ENCODE assay signal across 8 cellular contexts in the genomic region with DNA sequence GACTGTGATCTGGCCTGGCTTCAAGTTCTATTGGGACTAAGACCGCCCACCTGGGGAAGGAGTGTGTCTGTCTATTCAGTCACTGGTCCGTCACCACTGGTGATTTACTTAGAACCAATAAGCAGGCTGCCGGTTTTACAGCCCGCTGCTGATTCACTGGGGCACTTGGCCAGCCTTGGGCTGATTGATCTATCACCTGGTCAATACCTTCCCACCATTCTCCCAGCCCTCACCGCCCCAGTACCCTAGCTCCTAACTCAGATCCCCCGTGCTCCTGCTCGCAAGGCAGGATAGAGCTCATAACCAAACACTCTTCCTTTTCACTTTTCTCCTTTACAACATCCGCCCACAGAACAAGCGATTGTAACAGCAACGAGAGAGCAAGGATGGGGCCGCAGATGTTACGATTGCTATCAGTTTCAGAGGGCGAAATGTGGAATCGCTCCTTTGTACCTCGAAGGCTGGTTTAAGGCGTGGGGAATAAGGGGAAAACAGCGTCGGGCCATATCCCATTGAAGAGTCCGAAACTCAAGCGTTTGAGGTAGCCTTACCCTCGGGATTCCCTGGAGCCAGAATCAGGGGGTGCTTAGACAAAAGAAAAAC. TPM values are rescaled to one million over a fixed set of nuclear protein-coding genes. Genes with fewer than 3 reads are reported as not detected.
DNase-seq lines count a peak whose midpoint lies in the region; ATAC-seq and TF ChIP-seq lines count a peak whose summit lies in the region.

No MANE protein-coding gene starts in this region.

- peaks cover 36% of the 10 kb centered on the region for H3K36me3 Mint-ChIP-seq in CD8-positive, alpha-beta T cell

- H3K27me3 Mint-ChIP-seq in CD8-positive, alpha-beta T cell (ENCODE audit: low read depth), result no peaks in the 10 kb centered on the region

- H3K9ac ChIP-seq in endocrine pancreas (ENCODE audit: control insufficient read depth, insufficient read depth, low read length), result peak overlapping the region; percentile 66

- no peaks in the 10 kb centered on the region for H3K27me3 ChIP-seq in CD8-positive, alpha-beta T cell (ENCODE audit: insufficient read depth, low read length)
- H3K27me3 ChIP-seq in endocrine pancreas (ENCODE audit: control insufficient read depth, insufficient read depth, low read length), result no peaks in the 10 kb centered on the region

- no peaks in the 10 kb centered on the region for H3K9me3 Mint-ChIP-seq in CD8-positive, alpha-beta T cell

- peaks cover 23% of the 10 kb centered on the region for H3K4me1 Mint-ChIP-seq in CD8-positive, alpha-beta T cell (ENCODE audit: low read depth)

- H3K4me3 ChIP-seq in CD8-positive, alpha-beta T cell (ENCODE audit: low read depth, low read length), result peak overlapping the region; percentile 86
- H3K4me3 ChIP-seq in endocrine pancreas (ENCODE audit: control insufficient read depth, insufficient read depth, low read length), result peak overlapping the region; percentile 64

- peak overlapping the region; percentile 92 for H3K27ac Mint-ChIP-seq in CD8-positive, alpha-beta T cell

- peak in 6 of 7 experiments; percentile 34 to 68 (median 57) for DNase-seq in CD8-positive, alpha-beta T cell
- peak; percentile 65 for DNase-seq in NCI-H82 treated with DMSO at 0.1 percent for 48 hours (lab: John Stamatoyannopoulos, UW; ENCODE audit: unreplicated experiment)
- DNase-seq in activated CD8-positive, alpha-beta memory T cell treated with anti-CD3 and anti-CD28 coated beads for 24 hours, result peak; percentile 84
- DNase-seq in midbrain (lab: John Stamatoyannopoulos, UW), result peak; percentile 31
- DNase-seq in stimulated activated CD8-positive, alpha-beta memory T cell treated with anti-CD3 and anti-CD28 coated beads, Interleukin-4, amount 100 ng/mL, for 1 hour (ENCODE audit: low read depth in 2 of 2, low spot score in 1 of 2), result peak; percentile 26 to 31

- peak overlapping the region; percentile 52 for H3K27ac ChIP-seq in CD8-positive, alpha-beta T cell (ENCODE audit: low read depth, low read length)

- intact Hi-C loops in CD8-positive, alpha-beta T cell (cut with DNase I, micrococcal nuclease), result loop anchor here (1.0 to 10.0 kb wide), 11 partner anchors 21 to 1702 kb away; a partner anchor contains a TSS

- no peak for TF ChIP-seq CTCF in CD8-positive, alpha-beta T cell (IDR thresholded peaks at IDR 0.05)

- peak; percentile 64 for ATAC-seq in CD8-positive, alpha-beta T cell
- peak; percentile 82 for ATAC-seq in GM19452 (IDR thresholded peaks at IDR 0.05; ENCODE audit: unreplicated experiment)
- peak; percentile 66 for ATAC-seq in HG03575 (IDR thresholded peaks at IDR 0.05; ENCODE audit: extremely low read depth, insufficient number of reproducible peaks, low FRiP score, unreplicated experiment)

- CTCF ChIA-PET in CD8-positive, alpha-beta T cell (lab: Charles Lee), result interaction anchor here (1.1 to 6.9 kb wide), 3 partner anchors 9 to 335 kb away, joined by 3 to 47 read pairs (median 4); a partner anchor contains a TSS

- H3K9me3 ChIP-seq in CD8-positive, alpha-beta T cell (ENCODE audit: low read length), result no peaks in the 10 kb centered on the region
- no peaks in the 10 kb centered on the region for H3K9me3 ChIP-seq in endocrine pancreas (ENCODE audit: control insufficient read depth, low read length)

- peak overlapping the region; percentile 88 for H3K4me3 Mint-ChIP-seq in CD8-positive, alpha-beta T cell

- POLR2A ChIA-PET in CD8-positive, alpha-beta T cell (lab: Charles Lee), result interaction anchor here (0.9 to 1.9 kb wide), 8 partner anchors 9 to 335 kb away, joined by 3 to 13 read pairs (median 4); a partner anchor contains a TSS

- peaks cover 17% of the 10 kb centered on the region for H3K36me3 ChIP-seq in CD8-positive, alpha-beta T cell (ENCODE audit: insufficient read depth, low read length)
- peaks cover 11% of the 10 kb centered on the region for H3K36me3 ChIP-seq in endocrine pancreas (ENCODE audit: control insufficient read depth, insufficient read depth, low read length)

- peaks cover 11% of the 10 kb centered on the region for H3K4me1 ChIP-seq in CD8-positive, alpha-beta T cell (ENCODE audit: insufficient read depth, low read length)
- H3K4me1 ChIP-seq in endocrine pancreas (ENCODE audit: control insufficient read depth, insufficient read depth, low read length), result no peaks in the 10 kb centered on the region

RNA-seq across cellular contexts. Expression of a gene that starts 0.7 kb away (rescaled TPM):
- total RNA-seq in CD8-positive, alpha-beta T cell, result 10 to 100 TPM; 13.9 to 14.5 TPM

RNA-seq across cellular contexts. Expression of a gene that starts 6.8 kb away (rescaled TPM):
- total RNA-seq in CD8-positive, alpha-beta T cell, result not detected

RNA-seq across cellular contexts. Expression of a gene that starts 20.5 kb away (rescaled TPM):
- total RNA-seq in CD8-positive, alpha-beta T cell, result 10 to 100 TPM; 27.6 to 31.1 TPM

Comparison
In these comparisons a context has a peak if more than half of its experiments do, and no peak if none do; other contexts are left out.
1. Peak in every context shown above with its lines: DNase-seq, ATAC-seq, H3K4me3 ChIP-seq and H3K27ac ChIP-seq.
2. DNase-seq: peak in every context shown above with its lines; median percentile 84 in activated CD8-positive, alpha-beta memory T cell treated with anti-CD3 and anti-CD28 coated beads for 24 hours; 65 in NCI-H82 treated with DMSO at 0.1 percent for 48 hours; 57 in CD8-positive, alpha-beta T cell; 31 in midbrain; 28 in stimulated activated CD8-positive, alpha-beta memory T cell treated with anti-CD3 and anti-CD28 coated beads, Interleukin-4, amount 100 ng/mL, for 1 hour.